Comparison of ENCODE assay signal across 8 cellular contexts in the genomic region with DNA sequence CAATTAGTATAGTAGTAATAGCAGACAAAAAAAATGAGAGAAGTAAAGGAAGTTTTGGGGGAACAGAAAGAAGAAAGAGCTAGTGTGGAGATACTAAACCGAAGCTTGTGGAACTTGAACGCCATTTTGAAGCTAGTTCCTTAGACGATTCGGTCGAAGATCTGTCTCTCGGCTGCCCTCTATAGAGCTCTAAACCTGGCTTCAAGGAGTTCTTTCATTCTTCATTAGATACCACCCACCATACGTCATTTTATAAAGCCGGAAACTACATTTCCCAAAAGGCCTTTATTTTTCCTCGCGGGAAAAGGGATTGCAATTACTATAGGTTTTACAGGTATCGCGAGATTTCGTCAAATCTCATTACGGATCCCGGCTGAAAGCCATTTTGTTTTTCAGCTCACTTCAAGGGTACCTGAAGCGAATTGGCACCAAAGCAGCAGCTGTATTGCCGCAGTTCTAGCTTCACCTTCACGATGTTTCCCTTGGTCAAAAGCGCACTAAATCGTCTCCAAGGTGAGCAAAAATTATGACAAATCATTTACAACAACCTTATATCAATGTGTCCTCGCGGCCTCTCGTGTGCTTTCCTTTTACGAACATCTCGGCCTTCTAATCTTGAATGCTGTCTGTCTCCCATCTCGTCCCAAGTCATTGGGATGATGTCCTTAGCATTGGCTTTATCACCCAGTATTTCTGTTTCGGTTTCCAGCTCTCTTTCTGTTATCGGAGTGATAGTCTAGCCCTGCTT. TPM values are rescaled to one million over a fixed set of nuclear protein-coding genes. Genes with fewer than 3 reads are reported as not detected.
DNase-seq lines count a peak whose midpoint lies in the region; ATAC-seq and TF ChIP-seq lines count a peak whose summit lies in the region.

A gene with protein sequence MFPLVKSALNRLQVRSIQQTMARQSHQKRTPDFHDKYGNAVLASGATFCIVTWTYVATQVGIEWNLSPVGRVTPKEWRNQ (plus strand): TSS at position 388 of the 748 bp plus-strand sequence. CDS start 86 bp downstream, at position 474.

- H3K36me3 ChIP-seq in DOHH2 (ENCODE audit: control insufficient read depth, low read length) (peaks cover 38% of the 10 kb centered on the region), PC-9 (ENCODE audit: low read depth) (peaks cover 7% of the 10 kb centered on the region), esophagus muscularis mucosa (peaks cover 0 to 15% (median 7%) of the 10 kb centered on the region in 4 donors), mucosa of stomach (ENCODE audit: control insufficient read depth, insufficient read depth, low read length) (no peaks in the 10 kb centered on the region)

- H3K9ac ChIP-seq in mucosa of stomach (ENCODE audit: low read length) = peak within 1 kb of the TSS; percentile 67

- intact Hi-C loops in PC-9 (cut with micrococcal nuclease; ENCODE audit: unreplicated experiment) = no loop called here
- intact Hi-C loops in esophagus muscularis mucosa (cut with DNase I) = loop anchor here (10.0 kb wide), 1 partner anchor 114 kb away; the partner anchor contains the start of gene ATRX

- H3K4me3 Mint-ChIP-seq in activated T-cell treated with anti-CD3 and anti-CD28 coated beads, Interleukin-2, amount 50 U/mL, for 4 hours = peak within 1 kb of the TSS; percentile 97
- H3K4me3 Mint-ChIP-seq in stimulated activated naive CD8-positive, alpha-beta T cell treated with anti-CD3 and anti-CD28 coated beads, Interleukin-15, Interleukin-2, amounts not matched to agents 100 ng/mL and 50 ng/mL, for 24 hours = peak within 1 kb of the TSS; percentile 95

- H3K9me2 ChIP-seq in DOHH2 (replicated peaks; ENCODE audit: control insufficient read depth, low read length) (no peaks in the 10 kb centered on the region), PC-9 (ENCODE audit: insufficient read depth) (no peaks in the 10 kb centered on the region)

- peak; percentile 48 for TF ChIP-seq POLR2A in esophagus muscularis mucosa (IDR thresholded peaks at IDR 0.05; ENCODE audit: low read depth)

- H3K27me3 ChIP-seq in DOHH2 (ENCODE audit: control insufficient read depth, low read length) = no peaks in the 10 kb centered on the region
- H3K27me3 ChIP-seq in PC-9 (ENCODE audit: insufficient read depth, low read depth) = no peaks in the 10 kb centered on the region
- H3K27me3 ChIP-seq in esophagus muscularis mucosa = no peaks in the 10 kb centered on the region
- no peaks in the 10 kb centered on the region for H3K27me3 ChIP-seq in mucosa of stomach (ENCODE audit: control insufficient read depth, insufficient read depth, low read length)

- no TSS peak for BruUV-seq in PC-9 (replicated peaks; lab: Mats Ljungman, UMichigan)

- H2AFZ ChIP-seq in PC-9 = peak within 1 kb of the TSS; percentile 84

- ATAC-seq in GM21723 (IDR thresholded peaks at IDR 0.05; ENCODE audit: unreplicated experiment) = peak; percentile 67
- peak; percentile 56 to 63 for ATAC-seq in activated T-cell treated with anti-CD3 and anti-CD28 coated beads, Interleukin-2, amount 50 U/mL, for 4 hours

- H4K20me1 ChIP-seq in DOHH2 (ENCODE audit: control insufficient read depth, insufficient read depth, low read depth, low read length) (no peaks in the 10 kb centered on the region), PC-9 (ENCODE audit: insufficient read depth) (peaks cover 5% of the 10 kb centered on the region)

- 38% methylated on average over 28 of the region's 28 CpGs for WGBS in esophagus muscularis mucosa

- POLR2A ChIA-PET in PC-9 (lab: Charles Lee; ENCODE audit: unreplicated experiment) = interaction anchor here (0.5 to 0.7 kb wide), 6 partner anchors 11 to 1621 kb away, joined by 3 to 13 read pairs (median 4); no protein-coding TSS in a partner anchor

- H3K36me3 Mint-ChIP-seq in activated T-cell treated with anti-CD3 and anti-CD28 coated beads, Interleukin-2, amount 50 U/mL, for 4 hours (ENCODE audit: insufficient read depth) = peaks cover 7% of the 10 kb centered on the region
- H3K36me3 Mint-ChIP-seq in stimulated activated naive CD8-positive, alpha-beta T cell treated with anti-CD3 and anti-CD28 coated beads, Interleukin-15, Interleukin-2, amounts not matched to agents 100 ng/mL and 50 ng/mL, for 24 hours (ENCODE audit: low read depth) = peaks cover 31% of the 10 kb centered on the region

- H3K4me3 ChIP-seq in DOHH2 (ENCODE audit: low read length) (peak within 1 kb of the TSS; percentile 81), PC-9 (peak within 1 kb of the TSS; percentile 88), esophagus muscularis mucosa (peak within 1 kb of the TSS; percentile 57 to 71 (median 60)), mucosa of stomach (ENCODE audit: low read length) (peak within 1 kb of the TSS; percentile 73)

- in situ Hi-C loops in KBM-7 (cut with MboI; ENCODE audit: low pct_unique_long_range_greater_than_20kb, low sequenced_read_pairs) = no loop called here

- H3F3A ChIP-seq in DOHH2 (ENCODE audit: control insufficient read depth, insufficient read depth) = peaks cover 5% of the 10 kb centered on the region
- peaks cover 17% of the 10 kb centered on the region for H3F3A ChIP-seq in PC-9 (ENCODE audit: insufficient read depth, low read depth)

- TF ChIP-seq CTCF in DOHH2 (IDR thresholded peaks at IDR 0.05; ENCODE audit: low read depth, low read length, poor library complexity, severe bottlenecking) (peak; percentile 40), PC-9 (conservative IDR thresholded peaks at IDR 0.05) (no peak; the same call in 1 of the 2 replicates), esophagus muscularis mucosa (IDR thresholded peaks at IDR 0.05) (peak in 2 of 3 experiments; percentile 36 to 44)

- H3K27ac Mint-ChIP-seq in stimulated activated naive CD8-positive, alpha-beta T cell treated with anti-CD3 and anti-CD28 coated beads, Interleukin-15, Interleukin-2, amounts not matched to agents 100 ng/mL and 50 ng/mL, for 24 hours = peak within 1 kb of the TSS; percentile 93

- H3K4me2 ChIP-seq in DOHH2 (ENCODE audit: low read length) (peak within 1 kb of the TSS; percentile 68), PC-9 (peak within 1 kb of the TSS; percentile 89)

- no peaks in the 10 kb centered on the region for H3K9me3 Mint-ChIP-seq in activated T-cell treated with anti-CD3 and anti-CD28 coated beads, Interleukin-2, amount 50 U/mL, for 4 hours
- H3K9me3 Mint-ChIP-seq in stimulated activated naive CD8-positive, alpha-beta T cell treated with anti-CD3 and anti-CD28 coated beads, Interleukin-15, Interleukin-2, amounts not matched to agents 100 ng/mL and 50 ng/mL, for 24 hours = no peaks in the 10 kb centered on the region

- DNase-seq in KBM-7 = peak; percentile 100
- peak; percentile 65 to 94 for DNase-seq in PC-9
- DNase-seq in activated T-cell treated with anti-CD3 and anti-CD28 coated beads, Interleukin-2, amount 50 U/mL, for 4 hours = peak; percentile 36
- peak; percentile 91 for DNase-seq in esophagus muscularis mucosa (ENCODE audit: extremely low spot score)

- peak within 1 kb of the TSS; percentile 67 for H3K27ac ChIP-seq in DOHH2 (ENCODE audit: low read depth, low read length)
- peak within 1 kb of the TSS; percentile 89 for H3K27ac ChIP-seq in PC-9
- H3K27ac ChIP-seq in esophagus muscularis mucosa (replicated peaks in 1 of 4) = peak within 1 kb of the TSS; percentile 84 to 87 (median 86)

- CTCF ChIA-PET in PC-9 (lab: Charles Lee) = interaction anchor here (0.5 to 1.3 kb wide), 4 partner anchors 11 to 240 kb away, joined by 3 to 8 read pairs (median 4); partner anchors contain the start of genes ATP7A and TAF9B

- H3K4me1 ChIP-seq in DOHH2 (ENCODE audit: control insufficient read depth, low read length) = peaks cover 12% of the 10 kb centered on the region
- H3K4me1 ChIP-seq in PC-9 (replicated peaks; ENCODE audit: insufficient read depth) = peaks cover 3% of the 10 kb centered on the region; the same call in 1 of the 2 replicates
- peaks cover 0 to 29% (median 18%) of the 10 kb centered on the region in 4 donors for H3K4me1 ChIP-seq in esophagus muscularis mucosa
- no peaks in the 10 kb centered on the region for H3K4me1 ChIP-seq in mucosa of stomach (ENCODE audit: control insufficient read depth, insufficient read depth, low read length)

- H3K27me3 Mint-ChIP-seq in activated T-cell treated with anti-CD3 and anti-CD28 coated beads, Interleukin-2, amount 50 U/mL, for 4 hours (ENCODE audit: low read depth) = no peaks in the 10 kb centered on the region
- H3K27me3 Mint-ChIP-seq in stimulated activated naive CD8-positive, alpha-beta T cell treated with anti-CD3 and anti-CD28 coated beads, Interleukin-15, Interleukin-2, amounts not matched to agents 100 ng/mL and 50 ng/mL, for 24 hours = no peaks in the 10 kb centered on the region

- H3K9me3 ChIP-seq in DOHH2 (ENCODE audit: control insufficient read depth, insufficient read depth, low read length) = no peaks in the 10 kb centered on the region
- no peaks in the 10 kb centered on the region for H3K9me3 ChIP-seq in PC-9 (ENCODE audit: insufficient read depth, low read depth)
- no peaks in the 10 kb centered on the region for H3K9me3 ChIP-seq in esophagus muscularis mucosa
- H3K9me3 ChIP-seq in mucosa of stomach (ENCODE audit: control insufficient read depth, low read length) = no peaks in the 10 kb centered on the region

- H3K79me2 ChIP-seq in DOHH2 (ENCODE audit: control insufficient read depth, low read length) (peaks cover 46% of the 10 kb centered on the region), PC-9 (ENCODE audit: low read depth) (peaks cover 51% of the 10 kb centered on the region)

- no peak for TF ChIP-seq EP300 in esophagus muscularis mucosa (IDR thresholded peaks at IDR 0.05)

- H3K4me1 Mint-ChIP-seq in activated T-cell treated with anti-CD3 and anti-CD28 coated beads, Interleukin-2, amount 50 U/mL, for 4 hours (ENCODE audit: low read depth) = peaks cover 21% of the 10 kb centered on the region
- H3K4me1 Mint-ChIP-seq in stimulated activated naive CD8-positive, alpha-beta T cell treated with anti-CD3 and anti-CD28 coated beads, Interleukin-15, Interleukin-2, amounts not matched to agents 100 ng/mL and 50 ng/mL, for 24 hours (ENCODE audit: low read depth) = peaks cover 23% of the 10 kb centered on the region

RNA-seq across cellular contexts. Expression of the gene that starts here (rescaled TPM):
- total RNA-seq in PC-9 (2021) (273 and 356 TPM in 2 replicates), esophagus muscularis mucosa (1,000 to 10,000 TPM in 1 of 4 donors, 100 to 1,000 TPM in 3; 247 to 1,033 (median 401) TPM)
- 100 to 1,000 TPM; 285 to 300 (median 286) TPM for total RNA-seq in activated T-cell treated with anti-CD3 and anti-CD28 coated beads, Interleukin-2, amount 50 U/mL, for 4 hours

Comparison
In these comparisons a context has a peak if more than half of its experiments do, and no peak if none do; other contexts are left out.
1. Peak in every context shown above with its lines: DNase-seq, ATAC-seq, H3K4me3 ChIP-seq and H3K27ac ChIP-seq.
2. DNase-seq: peak in every context shown above with its lines; median percentile 100 in KBM-7; 91 in esophagus muscularis mucosa; 80 in PC-9; 36 in activated T-cell treated with anti-CD3 and anti-CD28 coated beads, Interleukin-2, amount 50 U/mL, for 4 hours.